8 cellular contexts compared by ENCODE assay signal in genomic region chr10:22597142-22597541, GRCh38.
DNase-seq lines count a peak whose midpoint lies in the region; ATAC-seq, FAIRE-seq and TF ChIP-seq lines count a peak whose summit lies in the region.
"Had no signal": no experiment of that assay in that cellular context is flagged by ENCODE, and none has a peak within 500 bp of the region (broad histone marks: within the 10 kb centered on the region; RNA-seq: fewer than 3 reads in every experiment).

No MANE protein-coding gene starts in this region.

- H3K36me3 Mint-ChIP-seq in activated CD8-positive, alpha-beta T cell treated with anti-CD3 and anti-CD28 coated beads for 36 hours (ENCODE audit: low read depth) = peaks cover 49% of the 10 kb centered on the region

- peak overlapping the region; percentile 80 for H3K27ac Mint-ChIP-seq in activated CD8-positive, alpha-beta T cell treated with anti-CD3 and anti-CD28 coated beads for 36 hours

- FAIRE-seq in pancreas (lab: Jason Lieb, UNC) = no peak

- H3K27me3 ChIP-seq in pancreas = no peaks in the 10 kb centered on the region

- ATAC-seq in GM19023 (IDR thresholded peaks at IDR 0.05; ENCODE audit: unreplicated experiment) (peak; percentile 68), HG02763 (IDR thresholded peaks at IDR 0.05; ENCODE audit: unreplicated experiment) (peak; percentile 73), pancreas (peak in 3 of 4 donors; percentile 38 to 51 (median 40))
- ATAC-seq in activated CD8-positive, alpha-beta T cell treated with anti-CD3 and anti-CD28 coated beads for 36 hours = peak; percentile 69

- H3K27me3 Mint-ChIP-seq in activated CD8-positive, alpha-beta T cell treated with anti-CD3 and anti-CD28 coated beads for 36 hours = no peaks in the 10 kb centered on the region

- H3K27ac ChIP-seq in pancreas = no peak overlapping the region

- POLR2A ChIA-PET in activated CD8-positive, alpha-beta T cell treated with anti-CD3 and anti-CD28 coated beads for 36 hours (lab: Charles Lee) = interaction anchor here (0.7 kb wide), 2 partner anchors 26 to 154 kb away, joined by 3 to 4 read pairs; no protein-coding TSS in a partner anchor

- DNase-seq in activated CD8-positive, alpha-beta T cell treated with anti-CD3 and anti-CD28 coated beads for 36 hours = peak; percentile 35
- no peak for DNase-seq in pancreas
- no peak for DNase-seq in stimulated activated CD4-positive, alpha-beta T cell treated with anti-CD3 and anti-CD28 coated beads, Interleukin-1b, Interleukin-23, amount 100 ng/mL, for 48 hours
- no peak for DNase-seq in SHP77 (lab: John Stamatoyannopoulos, UW)
- DNase-seq in cerebellum (ENCODE audit: low spot score) = no peak
- DNase-seq: activated naive CD4-positive, alpha-beta T cell treated with Interleukin-2 at 50 U/mL for 16 hours had no signal

- no peak overlapping the region for H3K4me3 ChIP-seq in pancreas

- peaks cover 80% of the 10 kb centered on the region for H3K4me1 Mint-ChIP-seq in activated CD8-positive, alpha-beta T cell treated with anti-CD3 and anti-CD28 coated beads for 36 hours (ENCODE audit: low read depth)

- H3K4me3 Mint-ChIP-seq in activated CD8-positive, alpha-beta T cell treated with anti-CD3 and anti-CD28 coated beads for 36 hours = no peak overlapping the region

- H3K9me3 ChIP-seq in pancreas = no peaks in the 10 kb centered on the region

- TF ChIP-seq CTCF in activated CD8-positive, alpha-beta T cell treated with anti-CD3 and anti-CD28 coated beads for 36 hours (IDR thresholded peaks at IDR 0.05) = no peak
- no peak for TF ChIP-seq CTCF in pancreas (IDR thresholded peaks at IDR 0.05)

- intact Hi-C loops in activated CD8-positive, alpha-beta T cell treated with anti-CD3 and anti-CD28 coated beads for 36 hours (cut with micrococcal nuclease) = no loop called here
- intact Hi-C loops in pancreas (cut with DNase I) = no loop called here

- WGBS in pancreas, 2 donors = 69 to 74% methylated on average over 5 of the region's 5 CpGs

- peaks cover 0 to 15% (median 0%) of the 10 kb centered on the region in 3 donors for H3K4me1 ChIP-seq in pancreas

- H3K36me3 ChIP-seq in pancreas = no peaks in the 10 kb centered on the region

- CTCF ChIA-PET in activated CD8-positive, alpha-beta T cell treated with anti-CD3 and anti-CD28 coated beads for 36 hours (lab: Charles Lee) = interaction anchor here (0.7 to 1.3 kb wide), 3 partner anchors 12 to 24 kb away, joined by 3 to 4 read pairs (median 3); no protein-coding TSS in a partner anchor

- H3K9me3 Mint-ChIP-seq in activated CD8-positive, alpha-beta T cell treated with anti-CD3 and anti-CD28 coated beads for 36 hours = no peaks in the 10 kb centered on the region
